In genomic region chr5:54581831-54582548, GRCh38 we compare ENCODE assay signal across 15 cellular contexts.
DNase-seq lines count a peak whose midpoint lies in the region; ATAC-seq and TF ChIP-seq lines count a peak whose summit lies in the region.
"Had no signal": no experiment of that assay in that cellular context is flagged by ENCODE, and none has a peak within 500 bp of the region (broad histone marks: within the 10 kb centered on the region; RNA-seq: fewer than 3 reads in every experiment).

No MANE protein-coding gene starts in this region.

- H3K4me1 ChIP-seq in right atrium auricular region: peaks cover 0 to 17% of the 10 kb centered on the region in 2 donors

- H3K27me3 Mint-ChIP-seq in chondrocyte (ENCODE audit: low read depth): no peaks in the 10 kb centered on the region

- H3K9me3 Mint-ChIP-seq in chondrocyte (ENCODE audit: low read depth): peaks cover 3% of the 10 kb centered on the region

- TF ChIP-seq CTCF in AG09319 (IDR thresholded peaks at IDR 0.05; ENCODE audit: low read depth, low read length): no peak
- TF ChIP-seq CTCF in chondrocyte (IDR thresholded peaks at IDR 0.05): no peak
- no peak for TF ChIP-seq CTCF in right atrium auricular region (IDR thresholded peaks at IDR 0.05)

- ATAC-seq in HG02870 (IDR thresholded peaks at IDR 0.05; ENCODE audit: unreplicated experiment) (no peak), HG03025 (IDR thresholded peaks at IDR 0.05; ENCODE audit: low FRiP score, unreplicated experiment) (no peak)

- H3K27ac ChIP-seq in right atrium auricular region: peak overlapping the region; percentile 47 to 69
- H3K27ac ChIP-seq in skin epidermis: peak overlapping the region in 17 of 21 experiments; percentile 13 to 78 (median 48)

- DNase-seq in AG09319 (ENCODE audit: extremely low read depth, low read depth) (peak; percentile 19), chondrocyte (ENCODE audit: low spot score) (no peak), right atrium auricular region (ENCODE audit: low spot score) (no peak), COR-L47 (lab: John Stamatoyannopoulos, UW) (no peak)
- DNase-seq in NK-92 treated with Interleukin-12 subunit alpha and Interleukin-12 subunit beta, amount 100 ng/mL, for 24 hours (lab: John Stamatoyannopoulos, UW): no peak
- DNase-seq: activated CD4-positive, alpha-beta T cell treated with anti-CD3 and anti-CD28 coated beads, Interleukin-2, amount 50 U/mL, for 1 hour; activated effector memory CD4-positive, alpha-beta T cell treated with Interleukin-2 at 50 U/mL for 16 hours; DMS 273 treated with DMSO at 0.1 percent for 48 hours; NCI-H1417; NCI-H524 treated with DMSO at 0.1 percent for 48 hours; retina; RPMI8226 had no signal

- H3K4me3 ChIP-seq in right atrium auricular region (no peak overlapping the region), skin epidermis (no peak overlapping the region)

- H3K27me3 ChIP-seq in right atrium auricular region: no peaks in the 10 kb centered on the region

- H3K36me3 Mint-ChIP-seq in chondrocyte (ENCODE audit: low read depth): peaks cover 1% of the 10 kb centered on the region

- peaks cover 0 to 12% of the 10 kb centered on the region in 2 donors for H3K9me3 ChIP-seq in right atrium auricular region

- peak overlapping the region; percentile 88 for H3K27ac Mint-ChIP-seq in chondrocyte (ENCODE audit: unreplicated experiment)

- H3K36me3 ChIP-seq in right atrium auricular region: no peaks in the 10 kb centered on the region

- no peak overlapping the region for H3K4me3 Mint-ChIP-seq in chondrocyte (ENCODE audit: unreplicated experiment)

- H3K4me1 Mint-ChIP-seq in chondrocyte (ENCODE audit: low read depth): peaks cover 36% of the 10 kb centered on the region
